Comparison of ENCODE assay signal across 16 cellular contexts in genomic region chr1:205546541-205546940, GRCh38.
"Had no signal": no experiment of that assay in that cellular context is flagged by ENCODE, and none has a peak within 500 bp of the region (broad histone marks: within the 10 kb centered on the region; RNA-seq: fewer than 3 reads in every experiment).

No MANE protein-coding gene starts in this region.

- DNase-seq: KBM-7; MV-4-11; NCI-H1048; NCI-H1105; NCI-H1417; NCI-H1436 treated with DMSO at 0.1 percent for 48 hours; NCI-H1694; NCI-H187 treated with DMSO at 0.1 percent for 48 hours; NCI-H2029 treated with DMSO at 0.1 percent for 48 hours; NCI-H2171 treated with DMSO at 0.1 percent for 48 hours; NCI-H526; NK-92 treated with Interleukin-12 subunit alpha and Interleukin-12 subunit beta, amount 100 ng/mL, for 24 hours; PC-9; Right ventricle myocardium superior; RPMI8226; SIG-M5 had no signal
